ENCODE assay signal across 10 cellular contexts in genomic region chr12:46367351-46368029, GRCh38. TPM values are rescaled to one million over a fixed set of nuclear protein-coding genes. Genes with fewer than 3 reads are reported as not detected.
A peak's percentile ranks its signal among the peaks of the same experiment; 100 is the strongest.
DNase-seq lines count a peak whose midpoint lies in the region; ATAC-seq and TF ChIP-seq lines count a peak whose summit lies in the region.
"Had no signal": no experiment of that assay in that cellular context is flagged by ENCODE, and none has a peak within 500 bp of the region (broad histone marks: within the 10 kb centered on the region; RNA-seq: fewer than 3 reads in every experiment).

No MANE protein-coding gene starts in this region.

- H3K4me3 ChIP-seq in heart right ventricle (peak overlapping the region in 9 of 10 donors; percentile 6 to 94 (median 75)), mucosa of stomach (ENCODE audit: low read length) (no peak overlapping the region), uterus (peak overlapping the region; percentile 91 to 92), WERI-Rb-1 (ENCODE audit: low read depth, low read length) (no peak overlapping the region)

- CTCF ChIA-PET in GM10248 (lab: Yijun Ruan, JAX), result interaction anchor here (1.2 to 1.3 kb wide), 2 partner anchors 12 to 243 kb away, joined by 3 read pairs; no protein-coding TSS in a partner anchor

- POLR2A ChIA-PET in GM10248 (lab: Yijun Ruan, JAX), result interaction anchor here (0.5 to 0.9 kb wide), 2 partner anchors 9 to 99 kb away, joined by 3 to 6 read pairs; partner anchors contain the start of gene SLC38A1

- no peak for ATAC-seq in heart right ventricle
- no peak for ATAC-seq in Right ventricle myocardium inferior
- ATAC-seq in GM18520 (IDR thresholded peaks at IDR 0.05; ENCODE audit: unreplicated experiment), result no peak

- no peaks in the 10 kb centered on the region for H3K27me3 ChIP-seq in heart right ventricle
- H3K27me3 ChIP-seq in mucosa of stomach (ENCODE audit: control insufficient read depth, insufficient read depth, low read length), result no peaks in the 10 kb centered on the region
- H3K27me3 ChIP-seq in uterus, result no peaks in the 10 kb centered on the region
- no peaks in the 10 kb centered on the region for H3K27me3 ChIP-seq in WERI-Rb-1 (ENCODE audit: insufficient read depth, low read depth, severe bottlenecking)

- H3K4me1 ChIP-seq in heart right ventricle, result peaks cover 19 to 89% (median 81%) of the 10 kb centered on the region in 9 donors
- peaks cover 42% of the 10 kb centered on the region for H3K4me1 ChIP-seq in mucosa of stomach (ENCODE audit: control insufficient read depth, insufficient read depth, low read length)
- peaks cover 11 to 22% of the 10 kb centered on the region in 2 donors for H3K4me1 ChIP-seq in uterus

- H3K9ac ChIP-seq in mucosa of stomach (ENCODE audit: low read length), result peak overlapping the region; percentile 40

- H3K9me3 ChIP-seq in heart right ventricle (no peaks in the 10 kb centered on the region), mucosa of stomach (ENCODE audit: control insufficient read depth, low read length) (no peaks in the 10 kb centered on the region), uterus (no peaks in the 10 kb centered on the region), WERI-Rb-1 (ENCODE audit: severe bottlenecking) (no peaks in the 10 kb centered on the region)

- no peak for TF ChIP-seq CTCF in heart right ventricle (IDR thresholded peaks at IDR 0.05)
- no peak for TF ChIP-seq CTCF in uterus (IDR thresholded peaks at IDR 0.05)
- no peak for TF ChIP-seq CTCF in WERI-Rb-1 (IDR thresholded peaks at IDR 0.05; ENCODE audit: low read depth, low read length)
- no peak for TF ChIP-seq CTCF in GM10248 (IDR thresholded peaks at IDR 0.05; ENCODE audit: control extremely low read depth, extremely low read depth, low read depth, missing control alignments)

- TF ChIP-seq POLR2A in uterus (IDR thresholded peaks at IDR 0.05), result no peak

- 40 to 41% methylated on average over 5 of the region's 5 CpGs for WGBS in heart right ventricle, 2 donors

- H3K27ac ChIP-seq in heart right ventricle (peak overlapping the region in 6 of 10 donors; percentile 24 to 99 (median 96)), caudate nucleus (ENCODE audit: low read depth, low read length) (peak overlapping the region; percentile 41), uterus (peak overlapping the region; percentile 23 to 100), WERI-Rb-1 (no peak overlapping the region)

- DNase-seq in heart right ventricle (no peak), Right ventricle myocardium inferior (ENCODE audit: missing footprints) (no peak), caudate nucleus (lab: John Stamatoyannopoulos, UW) (no peak), uterus (no peak), WERI-Rb-1 (no peak), GM10248 (ENCODE audit: extremely low spot score) (no peak)
- DNase-seq: activated CD8-positive, alpha-beta memory T cell treated with anti-CD3 and anti-CD28 coated beads, Interleukin-2, amount 50 U/mL, for 4 hours; NCI-H187 treated with DMSO at 0.1 percent for 48 hours had no signal

- intact Hi-C loops in heart right ventricle (cut with DNase I), result loop anchor here in 2 of 10 donors (5.0 to 10.0 kb wide), 2 partner anchors 100 to 103 kb away; partner anchors contain the start of gene SLC38A1 (in 2 of the 2)
- intact Hi-C loops in Right ventricle myocardium inferior (cut with DNase I), result loop anchor here (5.0 kb wide), 2 partner anchors 100 to 160 kb away; partner anchors contain the start of gene SLC38A1
- intact Hi-C loops in uterus (cut with DNase I; ENCODE audit: low total_unique reads), result no loop called here

- peaks cover 0 to 87% (median 68%) of the 10 kb centered on the region in 9 donors for H3K36me3 ChIP-seq in heart right ventricle
- H3K36me3 ChIP-seq in mucosa of stomach (ENCODE audit: control insufficient read depth, insufficient read depth, low read length), result peaks cover 9% of the 10 kb centered on the region
- H3K36me3 ChIP-seq in uterus, result no peaks in the 10 kb centered on the region
- H3K36me3 ChIP-seq in WERI-Rb-1, result peaks cover 98% of the 10 kb centered on the region

RNA-seq across cellular contexts. Expression of gene SLC38A2, which starts 5.1 kb away (rescaled TPM):
- total RNA-seq in heart right ventricle (100 to 1,000 TPM in 8 of 10 donors, 10 to 100 TPM in 2; 82.1 to 203 (median 110) TPM), Right ventricle myocardium inferior (161 TPM), uterus (100 to 1,000 TPM; 234 to 487 (median 372) TPM)
- 10 to 100 TPM; 65.3 to 90.0 TPM for polyA plus RNA-seq in heart right ventricle

Comparison
In these comparisons a context has a peak if more than half of its experiments do, and no peak if none do; other contexts are left out.
1. H3K4me3 ChIP-seq: peak in heart right ventricle (9 of 10) and uterus (2 of 2); none in mucosa of stomach (single experiment) and WERI-Rb-1 (single experiment).